In genomic region chr3:107110596-107111305, GRCh38 we compare ENCODE assay signal across 30 cellular contexts.
"Had no signal": no experiment of that assay in that cellular context is flagged by ENCODE, and none has a peak within 500 bp of the region (broad histone marks: within the 10 kb centered on the region; RNA-seq: fewer than 3 reads in every experiment).

No MANE protein-coding gene starts in this region.

- H3K9me3 ChIP-seq: esophagus squamous epithelium, heart right ventricle, lower lobe of right lung, mucosa of descending colon, pancreas, right lobe of liver, suprapubic skin, transverse colon, upper lobe of right lung, uterus had no signal

- H3K27ac ChIP-seq: coronary artery, esophagus squamous epithelium, heart right ventricle, left lung, lower lobe of right lung, pancreas, right lobe of liver, suprapubic skin, transverse colon, upper lobe of right lung, uterus had no signal

- H3K27me3 ChIP-seq: esophagus squamous epithelium, heart right ventricle, left lung, pancreas, right lobe of liver, suprapubic skin, transverse colon, upper lobe of right lung, uterus had no signal

- H3K4me3 Mint-ChIP-seq: effector memory CD8-positive, alpha-beta T cell; naive thymus-derived CD4-positive, alpha-beta T cell; nephron progenitor cell; stimulated activated naive CD8-positive, alpha-beta T cell treated with anti-CD3 and anti-CD28 coated beads, Interleukin-15, amount 100 ng/mL, for 72 hours had no signal

- H3K4me2 ChIP-seq: smooth muscle cell had no signal

- H3K4me1 Mint-ChIP-seq: naive thymus-derived CD4-positive, alpha-beta T cell; stimulated activated naive CD8-positive, alpha-beta T cell treated with anti-CD3 and anti-CD28 coated beads, Interleukin-15, amount 100 ng/mL, for 72 hours had no signal

- H3K4me3 ChIP-seq: coronary artery, esophagus squamous epithelium, heart right ventricle, left lung, lower lobe of right lung, mucosa of descending colon, pancreas, right lobe of liver, smooth muscle cell, suprapubic skin, transverse colon, upper lobe of right lung, uterus had no signal

- H3K27ac Mint-ChIP-seq: effector memory CD8-positive, alpha-beta T cell; naive thymus-derived CD4-positive, alpha-beta T cell; nephron progenitor cell; stimulated activated naive CD8-positive, alpha-beta T cell treated with anti-CD3 and anti-CD28 coated beads, Interleukin-15, amount 100 ng/mL, for 72 hours had no signal

- H3K27me3 Mint-ChIP-seq: stimulated activated naive CD8-positive, alpha-beta T cell treated with anti-CD3 and anti-CD28 coated beads, Interleukin-15, amount 100 ng/mL, for 72 hours had no signal

- H3K36me3 ChIP-seq: esophagus squamous epithelium, heart right ventricle, left lung, lower lobe of right lung, pancreas, right lobe of liver, suprapubic skin, transverse colon, upper lobe of right lung, uterus had no signal

- H3K4me1 ChIP-seq: esophagus squamous epithelium, heart right ventricle, left lung, lower lobe of right lung, pancreas, right lobe of liver, suprapubic skin, transverse colon, upper lobe of right lung, uterus had no signal

- ATAC-seq: effector memory CD8-positive, alpha-beta T cell; heart right ventricle; left cardiac atrium; left lung; lower lobe of right lung; mucosa of descending colon; naive thymus-derived CD4-positive, alpha-beta T cell; pancreas; right lobe of liver; stimulated activated naive CD8-positive, alpha-beta T cell treated with anti-CD3 and anti-CD28 coated beads, Interleukin-15, amount 100 ng/mL, for 72 hours; upper lobe of right lung had no signal

- DNase-seq: dermis blood vessel endothelial cell; effector memory CD8-positive, alpha-beta T cell; erythroblast; esophagus squamous epithelium; foreskin melanocyte; glutamatergic neuron; heart right ventricle; hippocampal formation; left cardiac atrium; left lung; lower lobe of right lung; mucosa of descending colon; naive thymus-derived CD4-positive, alpha-beta T cell; nephron progenitor cell; occipital lobe; pancreas; retina; right lobe of liver; stimulated activated CD4-positive, alpha-beta T cell treated with anti-CD3 and anti-CD28 coated beads, Interleukin-12 subunit alpha, Interleukin-12 subunit beta, amount 100 ng/mL, for 4 hours; stimulated activated CD4-positive, alpha-beta T cell treated with anti-CD3 and anti-CD28 coated beads, Interleukin-1b, Interleukin-23, amount 100 ng/mL, for 48 hours; stimulated activated CD4-positive, alpha-beta T cell treated with anti-CD3 and anti-CD28 coated beads, Interleukin-4, amount 100 ng/mL, for 1 hour; stimulated activated CD8-positive, alpha-beta memory T cell treated with anti-CD3 and anti-CD28 coated beads, Interleukin-4, amount 100 ng/mL, for 48 hours; stimulated activated naive CD4-positive, alpha-beta T cell; stimulated activated naive CD8-positive, alpha-beta T cell treated with anti-CD3 and anti-CD28 coated beads, Interleukin-15, amount 100 ng/mL, for 72 hours; transverse colon; upper lobe of right lung; uterus had no signal

- H3K9me3 Mint-ChIP-seq: stimulated activated naive CD8-positive, alpha-beta T cell treated with anti-CD3 and anti-CD28 coated beads, Interleukin-15, amount 100 ng/mL, for 72 hours had no signal

- H3K36me3 Mint-ChIP-seq: naive thymus-derived CD4-positive, alpha-beta T cell had no signal
